21 cellular contexts compared by ENCODE assay signal in genomic region chr3:194304186-194304917, GRCh38. TPM values are rescaled to one million over a fixed set of nuclear protein-coding genes. Genes with fewer than 3 reads are reported as not detected.
"Had no signal": no experiment of that assay in that cellular context is flagged by ENCODE, and none has a peak within 500 bp of the region (broad histone marks: within the 10 kb centered on the region; RNA-seq: fewer than 3 reads in every experiment).

No MANE protein-coding gene starts in this region.

- H3K4me2 ChIP-seq: smooth muscle cell had no signal

- H3K36me3 ChIP-seq: cardiac muscle cell, ovary, right lobe of liver had no signal

- ATAC-seq: activated CD4-positive, alpha-beta T cell treated with anti-CD3 and anti-CD28 coated beads for 36 hours; activated CD8-positive, alpha-beta memory T cell treated with anti-CD3 and anti-CD28 coated beads, Interleukin-2, amount 10 ng/mL, durations not matched to agents 7 days and 5 days; effector memory CD8-positive, alpha-beta T cell; naive thymus-derived CD8-positive, alpha-beta T cell; right lobe of liver; stimulated activated naive B cell treated with anti-CD40 and anti-IgM and Interleukin-4, amounts not matched to agents 10 μg/mL and 1 μg/mL and 100 μg/mL, for 72 hours had no signal

- FAIRE-seq: TTC549 had no signal

- H3K27me3 ChIP-seq: cardiac muscle cell, ovary, right lobe of liver had no signal

- H3K9me3 ChIP-seq: ovary, right lobe of liver had no signal

- DNase-seq: activated CD4-positive, alpha-beta T cell treated with anti-CD3 and anti-CD28 coated beads for 36 hours; activated CD4-positive, alpha-beta T cell treated with anti-CD3 and anti-CD28 coated beads, Interleukin-2, amount 50 U/mL, for 48 hours; activated CD8-positive, alpha-beta memory T cell treated with anti-CD3 and anti-CD28 coated beads, Interleukin-2, amount 10 ng/mL, durations not matched to agents 7 days and 5 days; activated naive CD4-positive, alpha-beta T cell treated with Interleukin-2 at 50 U/mL for 16 hours; activated naive CD8-positive, alpha-beta T cell treated with anti-CD3 and anti-CD28 coated beads, Interleukin-2, amount 10 ng/mL, durations not matched to agents 7 days and 5 days; amygdala; effector memory CD8-positive, alpha-beta T cell; mesenchymal stem cell; ovary; right lobe of liver; stimulated activated CD4-positive, alpha-beta T cell treated with anti-CD3 and anti-CD28 coated beads, Interleukin-4, amount 100 ng/mL, for 24 hours; stimulated activated naive B cell treated with anti-CD40 and anti-IgM and Interleukin-4, amounts not matched to agents 10 μg/mL and 1 μg/mL and 100 μg/mL, for 72 hours had no signal

- H3K4me3 ChIP-seq: cardiac muscle cell, ovary, right lobe of liver, smooth muscle cell had no signal

- H3K27ac ChIP-seq: cardiac muscle cell, ovary, right lobe of liver had no signal

RNA-seq across cellular contexts. Expression of gene CPN2, which starts 46.8 kb away (rescaled TPM):
- total RNA-seq: activated CD4-positive, alpha-beta T cell treated with anti-CD3 and anti-CD28 coated beads for 36 hours; activated CD8-positive, alpha-beta memory T cell treated with anti-CD3 and anti-CD28 coated beads, Interleukin-2, amount 10 ng/mL, durations not matched to agents 7 days and 5 days; activated naive CD8-positive, alpha-beta T cell treated with anti-CD3 and anti-CD28 coated beads, Interleukin-2, amount 10 ng/mL, durations not matched to agents 7 days and 5 days; dermis microvascular lymphatic vessel endothelial cell; fibroblast of villous mesenchyme; glomerular endothelial cell; naive thymus-derived CD8-positive, alpha-beta T cell; T-helper 2 cell treated with Interferon-gamma antibody and Interleukin-4, amounts not matched to agents 100 ng/mL and 5 ng/mL, for 36 hours; ureter had no signal
- polyA plus RNA-seq: naive thymus-derived CD8-positive, alpha-beta T cell; smooth muscle cell had no signal
